33 cellular contexts compared by ENCODE assay signal in genomic region chr20:54155736-54156317, GRCh38. TPM values are rescaled to one million over a fixed set of nuclear protein-coding genes. Genes with fewer than 3 reads are reported as not detected.
"Had no signal": no experiment of that assay in that cellular context is flagged by ENCODE, and none has a peak within 500 bp of the region (broad histone marks: within the 10 kb centered on the region; RNA-seq: fewer than 3 reads in every experiment).

No MANE protein-coding gene starts in this region.

- H3K9me3 Mint-ChIP-seq: dendritic cell treated with granulocyte-macrophage colony-stimulating factor and Interleukin-4, amounts not matched to agents 40 ng/mL and 50 ng/mL, for 4 days; effector memory CD8-positive, alpha-beta T cell; endodermal cell had no signal

- H3K4me3 ChIP-seq: colonic mucosa, coronary artery, dorsolateral prefrontal cortex, esophagus muscularis mucosa, esophagus squamous epithelium, gastrocnemius medialis, gastroesophageal sphincter, heart left ventricle, heart right ventricle, hepatocyte had no signal

- FAIRE-seq: endometrium, endothelial cell of umbilical vein, frontal cortex had no signal

- H3K27me3 ChIP-seq: colonic mucosa, foreskin keratinocyte, gastrocnemius medialis, hepatocyte had no signal

- H3K4me1 Mint-ChIP-seq: endodermal cell had no signal

- H2AFZ ChIP-seq: hepatocyte had no signal

- H3K4me1 ChIP-seq: colonic mucosa, esophagus muscularis mucosa, gastrocnemius medialis, gastroesophageal sphincter, heart left ventricle, heart right ventricle had no signal

- DNase-seq: colonic mucosa; cortex of kidney; dermis blood vessel endothelial cell; dorsolateral prefrontal cortex; effector CD4-positive, alpha-beta T cell; effector CD8-positive, alpha-beta T cell; effector memory CD4-positive, alpha-beta T cell; effector memory CD8-positive, alpha-beta T cell; endodermal cell; erythroblast; esophagus squamous epithelium; foreskin fibroblast; foreskin keratinocyte; foreskin melanocyte; gastrocnemius medialis; glutamatergic neuron; head of caudate nucleus; heart left ventricle; heart right ventricle had no signal

- H3K4me2 ChIP-seq: hepatocyte had no signal

- H3K36me3 ChIP-seq: colonic mucosa, esophagus muscularis mucosa, esophagus squamous epithelium, gastrocnemius medialis, gastroesophageal sphincter, heart left ventricle, heart right ventricle had no signal

- H3K79me2 ChIP-seq: hepatocyte had no signal

- ATAC-seq: effector memory CD8-positive, alpha-beta T cell; esophagus mucosa; foreskin keratinocyte; gastrocnemius medialis; gastroesophageal sphincter; heart left ventricle; heart right ventricle had no signal

- H3K27ac ChIP-seq: colonic mucosa, coronary artery, dorsolateral prefrontal cortex, epithelial cell of prostate, esophagus muscularis mucosa, esophagus squamous epithelium, foreskin keratinocyte, gastrocnemius medialis, gastroesophageal sphincter, heart left ventricle, heart right ventricle, hepatocyte had no signal

- H3K9me3 ChIP-seq: colonic mucosa, esophagus muscularis mucosa, esophagus squamous epithelium, gastrocnemius medialis, gastroesophageal sphincter, heart left ventricle, heart right ventricle had no signal

- H3K4me3 Mint-ChIP-seq: dendritic cell treated with granulocyte-macrophage colony-stimulating factor and Interleukin-4, amounts not matched to agents 40 ng/mL and 50 ng/mL, for 4 days; effector memory CD8-positive, alpha-beta T cell; endodermal cell had no signal

- H3K27ac Mint-ChIP-seq: dendritic cell treated with granulocyte-macrophage colony-stimulating factor and Interleukin-4, amounts not matched to agents 40 ng/mL and 50 ng/mL, for 4 days; effector memory CD8-positive, alpha-beta T cell; endodermal cell had no signal

RNA-seq across cellular contexts. Expression of gene CYP24A1, which starts 18.0 kb away (rescaled TPM):
- total RNA-seq: dermis blood vessel endothelial cell, dermis microvascular lymphatic vessel endothelial cell, endothelial cell of umbilical vein, esophagus muscularis mucosa, fibroblast of lung, fibroblast of villous mesenchyme, glomerular endothelial cell, heart left ventricle, heart right ventricle had no signal
- polyA plus RNA-seq: endothelial cell of umbilical vein, fibroblast of lung, heart left ventricle, heart right ventricle, hepatocyte had no signal
